In genomic region chr5:152560508-152561137, GRCh38 we compare ENCODE assay signal across 9 cellular contexts.
A peak's percentile ranks its signal among the peaks of the same experiment; 100 is the strongest.
DNase-seq lines count a peak whose midpoint lies in the region; ATAC-seq, FAIRE-seq and TF ChIP-seq lines count a peak whose summit lies in the region.
"Had no signal": no experiment of that assay in that cellular context is flagged by ENCODE, and none has a peak within 500 bp of the region (broad histone marks: within the 10 kb centered on the region; RNA-seq: fewer than 3 reads in every experiment).

No MANE protein-coding gene starts in this region.

- dilution Hi-C loops in mammary epithelial cell (cut with HindIII; ENCODE audit: low sequenced_read_pairs), result loop anchor here (25.0 kb wide), 1 partner anchor 227 kb away; no protein-coding TSS in a partner anchor

- BruUV-seq in Caco-2 (replicated peaks; lab: Mats Ljungman, UMichigan) (no TSS peak), mammary epithelial cell (replicated peaks; lab: Mats Ljungman, UMichigan) (no TSS peak)

- CTCF ChIA-PET in Caco-2 (lab: Charles Lee), result interaction anchor here (0.6 to 1.4 kb wide), 4 partner anchors 20 to 1404 kb away, joined by 3 to 7 read pairs (median 4); no protein-coding TSS in a partner anchor
- CTCF ChIA-PET in mammary epithelial cell (lab: Charles Lee; ENCODE audit: low non-redundant PET), result interaction anchor here (0.6 to 1.0 kb wide), 3 partner anchors 588 to 1073 kb away, joined by 3 to 5 read pairs (median 4); no protein-coding TSS in a partner anchor

- in situ Hi-C loops in mammary epithelial cell (cut with MboI; ENCODE audit: low sequenced_read_pairs in 2 of 2), result loop anchor here (25.0 kb wide), 2 partner anchors 577 to 852 kb away; no protein-coding TSS in a partner anchor

- H3K27me3 ChIP-seq in Caco-2 (replicated peaks; ENCODE audit: control insufficient read depth, insufficient read depth, low read length), result no peaks in the 10 kb centered on the region
- no peaks in the 10 kb centered on the region for H3K27me3 ChIP-seq in NT2/D1 (ENCODE audit: insufficient read depth, insufficient read length)
- H3K27me3 ChIP-seq in mammary epithelial cell (ENCODE audit: insufficient read depth, low read length), result no peaks in the 10 kb centered on the region

- no peak overlapping the region for H3K4me3 Mint-ChIP-seq in Caco-2 (ENCODE audit: unreplicated experiment)

- H3K4me3 ChIP-seq in Caco-2 (ENCODE audit: low read depth, low read length) (no peak overlapping the region), NT2/D1 (ENCODE audit: insufficient read length, low read depth) (no peak overlapping the region), mammary epithelial cell (replicated peaks in 1 of 3; ENCODE audit: insufficient read depth in 1 of 3, low read depth in 2 of 3, low read length in 3 of 3) (no peak overlapping the region)
- H3K4me3 ChIP-seq: skin epidermis had no signal

- H3K9me3 ChIP-seq in Caco-2 (no peaks in the 10 kb centered on the region), NT2/D1 (ENCODE audit: insufficient read depth, low read length) (no peaks in the 10 kb centered on the region), mammary epithelial cell (replicated peaks; ENCODE audit: insufficient read depth, low read length) (no peaks in the 10 kb centered on the region)

- no peaks in the 10 kb centered on the region for H4K20me1 ChIP-seq in mammary epithelial cell (ENCODE audit: insufficient read depth, low read length)

- WGBS in mammary epithelial cell (ENCODE audit: low coverage, missing lambda C conversion rate), result 45% methylated on average over 5 of the region's 6 CpGs

- no peaks in the 10 kb centered on the region for H3K79me2 ChIP-seq in mammary epithelial cell (ENCODE audit: insufficient read depth, low read length)

- no peaks in the 10 kb centered on the region for H3K36me3 Mint-ChIP-seq in Caco-2 (ENCODE audit: insufficient read depth, unreplicated experiment)

- no peak overlapping the region for H3K27ac ChIP-seq in mammary epithelial cell (ENCODE audit: insufficient read depth, low read depth, low read length)
- H3K27ac ChIP-seq: skin epidermis had no signal

- TF ChIP-seq CTCF in Caco-2 (IDR thresholded peaks at IDR 0.05; ENCODE audit: insufficient read depth in 1 of 2, low read depth in 1 of 2, low read length in 1 of 2, severe bottlenecking in 1 of 2, unreplicated experiment in 1 of 2), result peak; percentile 68 to 71
- peak; percentile 91 to 94 for TF ChIP-seq CTCF in mammary epithelial cell (conservative IDR thresholded peaks at IDR 0.05 in 1 of 2, IDR thresholded peaks at IDR 0.05 in 1 of 2; ENCODE audit: extremely low read depth in 1 of 2, insufficient read depth in 1 of 2, low read depth in 1 of 2, low read length in 2 of 2)

- H3K4me2 ChIP-seq in mammary epithelial cell (ENCODE audit: insufficient read depth, low read depth, low read length), result no peak overlapping the region

- H3K9ac ChIP-seq in NT2/D1 (ENCODE audit: insufficient read length, low read depth) (no peak overlapping the region), mammary epithelial cell (ENCODE audit: insufficient read depth, low read length) (no peak overlapping the region)

- no peak overlapping the region for H2AFZ ChIP-seq in mammary epithelial cell (ENCODE audit: low read depth, low read length)

- H3K4me1 ChIP-seq in Caco-2 (no peaks in the 10 kb centered on the region), NT2/D1 (ENCODE audit: insufficient read depth, insufficient read length) (no peaks in the 10 kb centered on the region), mammary epithelial cell (ENCODE audit: insufficient read depth, low read length) (no peaks in the 10 kb centered on the region)

- H3K36me3 ChIP-seq in Caco-2 (ENCODE audit: control insufficient read depth, insufficient read depth, low read length) (no peaks in the 10 kb centered on the region), NT2/D1 (ENCODE audit: insufficient read depth, insufficient read length, low read length) (no peaks in the 10 kb centered on the region), mammary epithelial cell (ENCODE audit: insufficient read depth, low read length) (no peaks in the 10 kb centered on the region)

- no peaks in the 10 kb centered on the region for H3K9me3 Mint-ChIP-seq in Caco-2 (ENCODE audit: unreplicated experiment)

- no peaks in the 10 kb centered on the region for H3K4me1 Mint-ChIP-seq in Caco-2 (ENCODE audit: low read depth, unreplicated experiment)

- ATAC-seq in GM19043 (IDR thresholded peaks at IDR 0.05; ENCODE audit: low read depth, unreplicated experiment), result peak; percentile 66
- ATAC-seq in HG03460 (IDR thresholded peaks at IDR 0.05; ENCODE audit: unreplicated experiment), result peak; percentile 71

- no peak overlapping the region for H3K27ac Mint-ChIP-seq in Caco-2 (ENCODE audit: unreplicated experiment)

- H3K27me3 Mint-ChIP-seq in Caco-2 (ENCODE audit: insufficient read depth, unreplicated experiment), result no peaks in the 10 kb centered on the region

- no peak for FAIRE-seq in RCC 7860 (lab: Jason Lieb, UNC)

- intact Hi-C loops in Caco-2 (cut with micrococcal nuclease; ENCODE audit: unreplicated experiment) (loop anchor here (1.0 kb wide), 2 partner anchors 588 to 1405 kb away; no protein-coding TSS in a partner anchor), mammary epithelial cell (cut with micrococcal nuclease) (loop anchor here (1.0 to 10.0 kb wide), 4 partner anchors 588 to 1404 kb away; no protein-coding TSS in a partner anchor)

- POLR2A ChIA-PET in Caco-2 (lab: Charles Lee), result no interaction called here

- DNase-seq in Caco-2, result peak; percentile 60 to 62
- DNase-seq in NT2/D1 (ENCODE audit: low read depth, low spot score), result peak; percentile 61
- peak; percentile 37 for DNase-seq in mammary epithelial cell
- DNase-seq in islet precursor cell, result peak; percentile 74
- peak; percentile 30 for DNase-seq in stimulated activated CD4-positive, alpha-beta T cell treated with anti-CD3 and anti-CD28 coated beads, Interleukin-4, amount 100 ng/mL, for 24 hours
- no peak for DNase-seq in RCC 7860 (ENCODE audit: low spot score)
